Comparison of ENCODE assay signal across 29 cellular contexts in genomic region chr15:69119692-69120395, GRCh38. TPM values are rescaled to one million over a fixed set of nuclear protein-coding genes. Genes with fewer than 3 reads are reported as not detected.
DNase-seq lines count a peak whose midpoint lies in the region; ATAC-seq, FAIRE-seq and TF ChIP-seq lines count a peak whose summit lies in the region.
"Had no signal": no experiment of that assay in that cellular context is flagged by ENCODE, and none has a peak within 500 bp of the region (broad histone marks: within the 10 kb centered on the region; RNA-seq: fewer than 3 reads in every experiment).

No MANE protein-coding gene starts in this region.

- H3K79me2 ChIP-seq in K562 (ENCODE audit: control insufficient read depth, insufficient read depth, low read length) = no peaks in the 10 kb centered on the region

- no peak for FAIRE-seq in K562 (lab: Jason Lieb, UNC)

- H3K9ac ChIP-seq in K562 (ENCODE audit: insufficient read depth in 1 of 2, low read depth in 2 of 2, low read length in 2 of 2) (no peak overlapping the region), subcutaneous abdominal adipose tissue (ENCODE audit: low read length in 5 of 5) (peak overlapping the region in 2 of 5 donors; percentile 5 to 42)

- no peak overlapping the region for H3K4me3 Mint-ChIP-seq in CD8-positive, alpha-beta memory T cell
- H3K4me3 Mint-ChIP-seq: activated CD8-positive, alpha-beta T cell treated with anti-CD3 and anti-CD28 coated beads for 36 hours; HFFc6; nephron; T-helper 2 cell treated with Interferon-gamma antibody and Interleukin-4, amounts not matched to agents 5 μg/mL and 100 μg/mL, for 36 hours had no signal

- H3K4me1 ChIP-seq in K562 (replicated peaks in 1 of 2; ENCODE audit: control insufficient read depth in 2 of 2, insufficient read depth in 2 of 2, low read length in 2 of 2) (peaks cover 0 to 10% of the 10 kb centered on the region in 2 experiments; a peak in 2 of 5 replicates), subcutaneous abdominal adipose tissue (ENCODE audit: control insufficient read depth in 5 of 5, insufficient read depth in 5 of 5, low read length in 5 of 5) (peaks cover 13 to 40% (median 31%) of the 10 kb centered on the region in 5 donors)
- no peaks in the 10 kb centered on the region for H3K4me1 ChIP-seq in CD8-positive, alpha-beta memory T cell (ENCODE audit: insufficient read depth, low read length)
- H3K4me1 ChIP-seq: Caco-2 had no signal

- 1% methylated on average over 5 of the region's 5 CpGs for WGBS in K562 (ENCODE audit: insufficient coverage, low coverage, missing lambda C conversion rate)

- peaks cover 18 to 26% of the 10 kb centered on the region in 2 experiments for H3K27me3 ChIP-seq in K562 (ENCODE audit: control insufficient read depth in 2 of 2, insufficient read depth in 2 of 2, low read length in 2 of 2)
- H3K27me3 ChIP-seq in subcutaneous abdominal adipose tissue (ENCODE audit: control insufficient read depth in 5 of 5, insufficient read depth in 4 of 5, low read length in 5 of 5) = no peaks in the 10 kb centered on the region
- no peaks in the 10 kb centered on the region for H3K27me3 ChIP-seq in CD8-positive, alpha-beta memory T cell (ENCODE audit: insufficient read depth, low read length, poor library complexity, severe bottlenecking)
- H3K27me3 ChIP-seq: breast epithelium, ovary, suprapubic skin had no signal

- H3K4me2 ChIP-seq in K562 (ENCODE audit: insufficient read depth, low read length) = no peak overlapping the region

- POLR2A ChIA-PET in K562 (lab: Yijun Ruan, JAX) = interaction anchor here (0.6 kb wide), 1 partner anchor 10 kb away, joined by 3 read pairs; no protein-coding TSS in a partner anchor
- POLR2A ChIA-PET in CD8-positive, alpha-beta memory T cell (lab: Charles Lee) = no interaction called here

- no peak for TF ChIP-seq POLR2A in K562 (conservative IDR thresholded peaks at IDR 0.05)

- H3K27ac ChIP-seq in K562 (ENCODE audit: extremely low read depth, low read depth, low read length) (no peak overlapping the region), subcutaneous abdominal adipose tissue (ENCODE audit: low read depth, low read length) (peak overlapping the region; percentile 78)
- no peak overlapping the region for H3K27ac ChIP-seq in CD8-positive, alpha-beta memory T cell (ENCODE audit: low read depth, low read length)
- H3K27ac ChIP-seq: 22Rv1, breast epithelium, ovary, suprapubic skin had no signal

- no TSS peak for BruUV-seq in K562 (replicated peaks; lab: Mats Ljungman, UMichigan)

- TF ChIP-seq EP300 in K562 (IDR thresholded peaks at IDR 0.05; ENCODE audit: low read length) = no peak

- H3K4me1 Mint-ChIP-seq in CD8-positive, alpha-beta memory T cell = peaks cover 0 to 1% (median 0%) of the 10 kb centered on the region in 3 donors

- no peaks in the 10 kb centered on the region for H4K20me1 ChIP-seq in K562 (replicated peaks; ENCODE audit: control insufficient read depth, insufficient read depth, low read length)

- TF ChIP-seq RAD21 in K562 (CRISPR knock-in tag; conservative IDR thresholded peaks at IDR 0.05 in 1 of 2, IDR thresholded peaks at IDR 0.05 in 1 of 2) = peak in 1 of 2 experiments; percentile 9; a peak in 1 of 4 replicates

- in situ Hi-C loops in K562 (cut with MboI) = no loop called here

- H2AFZ ChIP-seq in K562 (ENCODE audit: low read depth, low read length) = no peak overlapping the region

- H3K27me3 Mint-ChIP-seq in CD8-positive, alpha-beta memory T cell = peaks cover 11 to 36% of the 10 kb centered on the region in 2 donors

- no peaks in the 10 kb centered on the region for H3K9me1 ChIP-seq in K562 (ENCODE audit: control insufficient read depth, insufficient read depth, low read length)

- no peak overlapping the region for H3K27ac Mint-ChIP-seq in CD8-positive, alpha-beta memory T cell
- H3K27ac Mint-ChIP-seq: activated CD8-positive, alpha-beta T cell treated with anti-CD3 and anti-CD28 coated beads for 36 hours; activated naive CD4-positive, alpha-beta T cell treated with anti-CD3 and anti-CD28 coated beads, Interleukin-2, amount 50 U/mL, for 72 hours; HFFc6; T-helper 2 cell treated with Interferon-gamma antibody and Interleukin-4, amounts not matched to agents 5 μg/mL and 100 μg/mL, for 36 hours had no signal

- H3K9me3 ChIP-seq in K562 (replicated peaks; ENCODE audit: control insufficient read depth, insufficient read depth, low read depth, low read length) = no peaks in the 10 kb centered on the region
- H3K9me3 ChIP-seq in subcutaneous abdominal adipose tissue (ENCODE audit: control insufficient read depth in 5 of 5, low read length in 5 of 5) = no peaks in the 10 kb centered on the region
- H3K9me3 ChIP-seq in CD8-positive, alpha-beta memory T cell (ENCODE audit: low read length) = no peaks in the 10 kb centered on the region
- H3K9me3 ChIP-seq: breast epithelium, Caco-2, ovary, suprapubic skin had no signal

- intact Hi-C loops in K562 (cut with micrococcal nuclease) = no loop called here

- no peak; the same call in 2 of the 3 replicates for ATAC-seq in K562
- ATAC-seq: activated CD8-positive, alpha-beta T cell treated with anti-CD3 and anti-CD28 coated beads for 36 hours; activated naive CD4-positive, alpha-beta T cell treated with anti-CD3 and anti-CD28 coated beads, Interleukin-2, amount 50 U/mL, for 72 hours; Right ventricle myocardium inferior had no signal

- no peak overlapping the region for H3K4me3 ChIP-seq in K562
- H3K4me3 ChIP-seq in subcutaneous abdominal adipose tissue (ENCODE audit: low read depth in 1 of 5, low read length in 5 of 5) = no peak overlapping the region
- no peak overlapping the region for H3K4me3 ChIP-seq in CD8-positive, alpha-beta memory T cell (ENCODE audit: low read length)
- H3K4me3 ChIP-seq: breast epithelium, ovary, skin epidermis, suprapubic skin had no signal

- CTCF ChIA-PET in K562 (lab: Yijun Ruan, JAX; ENCODE audit: low intra/inter-chr PET ratio) = no interaction called here
- CTCF ChIA-PET in CD8-positive, alpha-beta memory T cell (lab: Charles Lee) = no interaction called here

- H3K9me3 Mint-ChIP-seq in CD8-positive, alpha-beta memory T cell = no peaks in the 10 kb centered on the region
- H3K9me3 Mint-ChIP-seq: activated CD8-positive, alpha-beta T cell treated with anti-CD3 and anti-CD28 coated beads for 36 hours; activated naive CD4-positive, alpha-beta T cell treated with anti-CD3 and anti-CD28 coated beads, Interleukin-2, amount 50 U/mL, for 72 hours; HFFc6; nephron; T-helper 2 cell treated with Interferon-gamma antibody and Interleukin-4, amounts not matched to agents 5 μg/mL and 100 μg/mL, for 36 hours had no signal

- peak; percentile 8 for DNase-seq in NCI-H2227 treated with DMSO at 0.1 percent for 48 hours (lab: John Stamatoyannopoulos, UW)
- no peak for DNase-seq in NCI-H2227 (lab: John Stamatoyannopoulos, UW; ENCODE audit: unreplicated experiment)
- DNase-seq in NCI-H146 (lab: John Stamatoyannopoulos, UW) = peak; percentile 95
- DNase-seq in K562 (ENCODE audit: extremely low read depth in 1 of 4, low spot score in 3 of 4) = peak in 1 of 4 experiments; percentile 9
- DNase-seq in medulla oblongata (ENCODE audit: extremely low spot score) = no peak
- no peak for DNase-seq in CD8-positive, alpha-beta memory T cell
- DNase-seq in iPS-NIHi7 (ENCODE audit: extremely low spot score) = no peak
- DNase-seq: activated CD8-positive, alpha-beta T cell treated with anti-CD3 and anti-CD28 coated beads for 36 hours; activated T-cell treated with anti-CD3 and anti-CD28 coated beads for 4 hours; Caco-2; DMS79; GDM1; HFFc6; hippocampal formation; mammary epithelial cell; MM.1S; NCI-H1436 treated with DMSO at 0.1 percent for 48 hours; NCI-H2107; ovary; stimulated activated naive CD4-positive, alpha-beta T cell had no signal

- no peak for TF ChIP-seq CTCF in K562 (IDR thresholded peaks at IDR 0.05 in 2 of 3, conservative IDR thresholded peaks at IDR 0.05 in 1 of 3; ENCODE audit: insufficient read depth in 2 of 3, low read depth in 1 of 3, low read length in 3 of 3)

- H3K36me3 Mint-ChIP-seq in CD8-positive, alpha-beta memory T cell = no peaks in the 10 kb centered on the region
- H3K36me3 Mint-ChIP-seq: activated naive CD4-positive, alpha-beta T cell treated with anti-CD3 and anti-CD28 coated beads, Interleukin-2, amount 50 U/mL, for 72 hours had no signal

- H3K36me3 ChIP-seq in K562 (ENCODE audit: control insufficient read depth, insufficient read depth, low read length) (no peaks in the 10 kb centered on the region), subcutaneous abdominal adipose tissue (ENCODE audit: control insufficient read depth in 5 of 5, insufficient read depth in 5 of 5, low read length in 5 of 5) (no peaks in the 10 kb centered on the region)
- H3K36me3 ChIP-seq in CD8-positive, alpha-beta memory T cell (ENCODE audit: insufficient read depth, low read length) = no peaks in the 10 kb centered on the region
- H3K36me3 ChIP-seq: breast epithelium, ovary, suprapubic skin had no signal

RNA-seq across cellular contexts. Expression of gene GLCE, which starts 40.6 kb away (rescaled TPM):
- 2.8 and 8.7 TPM in 2 replicates for total RNA-seq in K562 (2011; cell fraction: chromatin; rRNA removed; ENCODE audit: low replicate concordance)
- total RNA-seq in K562 (2011; cell fraction: nucleolus; rRNA removed) = 1.7 and 2.2 TPM in 2 replicates
- total RNA-seq in K562 (2011; cell fraction: nucleoplasm; rRNA removed) = 4.0 and 5.0 TPM in 2 replicates
- total RNA-seq in K562 (2014; rRNA removed) = 6.5 and 8.2 TPM in 2 replicates
- 12.3 and 13.3 TPM in 2 replicates for total RNA-seq in K562 (2014; rRNA removed; fragmentation: Illumina TruSeq; extraction: Trizol)
- total RNA-seq in K562 (2015; rRNA removed; fragmentation: Illumina TruSeq; extraction: Trizol) = 10.4 and 11.3 TPM in 2 replicates
- total RNA-seq in K562 (2021) = 10.0 and 10.2 TPM in 2 replicates
- polyA plus RNA-seq in K562 (2011; rRNA removed) = 3.0 and 4.6 TPM in 2 replicates
- polyA plus RNA-seq in K562 (2011; cell fraction: cytosol; rRNA removed) = 2.0 and 2.9 TPM in 2 replicates
- polyA plus RNA-seq in K562 (2011; cell fraction: nucleus; rRNA removed) = 1.5 and 2.2 TPM in 2 replicates
- 8.0 and 34.3 TPM in 2 replicates for polyA plus RNA-seq in K562 (2012)
- polyA plus RNA-seq in K562 (2014; fragmentation: Illumina TruSeq; extraction: Trizol) = 10.9 and 11.3 TPM in 2 replicates
- 10 to 100 TPM; 10.0 to 12.0 TPM for polyA plus RNA-seq in K562 (2014; fragmentation: Nextera tagmentation; extraction: Ambion mirVana)
- 10.6 and 11.0 TPM in 2 replicates for polyA plus RNA-seq in K562 (2014; rRNA removed)
- polyA minus RNA-seq in K562 (2011; rRNA and poly(A)+ RNA removed) = 5.2 and 6.8 TPM in 2 replicates
- polyA minus RNA-seq in K562 (2011; cell fraction: cytosol; rRNA and poly(A)+ RNA removed) = 1.1 and 3.0 TPM in 2 replicates
- polyA minus RNA-seq in K562 (2011; cell fraction: nucleus; rRNA and poly(A)+ RNA removed) = 1.9 and 2.4 TPM in 2 replicates
- total RNA-seq in CD8-positive, alpha-beta memory T cell = 1 to 10 TPM; 5.4 to 5.7 TPM
- polyA plus RNA-seq in CD8-positive, alpha-beta memory T cell = 8.4 TPM

Comparison
In these comparisons a context has a peak if more than half of its experiments do, and no peak if none do; other contexts are left out.
1. DNase-seq: peak in NCI-H2227 treated with DMSO at 0.1 percent for 48 hours (single experiment) and NCI-H146 (single experiment); none in NCI-H2227 (single experiment), medulla oblongata (single experiment), CD8-positive, alpha-beta memory T cell (0 of 5) and iPS-NIHi7 (single experiment).